8 cellular contexts compared by ENCODE assay signal in genomic region chr14:103518416-103519042, GRCh38. TPM values are rescaled to one million over a fixed set of nuclear protein-coding genes. Genes with fewer than 3 reads are reported as not detected.
A peak's percentile ranks its signal among the peaks of the same experiment; 100 is the strongest.
DNase-seq lines count a peak whose midpoint lies in the region; ATAC-seq and TF ChIP-seq lines count a peak whose summit lies in the region.

No MANE protein-coding gene starts in this region.

- peak; percentile 88 for TF ChIP-seq CTCF in thoracic aorta (IDR thresholded peaks at IDR 0.05)

- no peak overlapping the region for H3K4me3 ChIP-seq in naive thymus-derived CD4-positive, alpha-beta T cell (ENCODE audit: low read length)
- no peak overlapping the region for H3K4me3 ChIP-seq in thoracic aorta

- POLR2A ChIA-PET in naive thymus-derived CD4-positive, alpha-beta T cell (lab: Charles Lee), result interaction anchor here (0.7 to 1.8 kb wide), 4 partner anchors 9 to 39 kb away, joined by 3 to 8 read pairs (median 3); no protein-coding TSS in a partner anchor

- no peaks in the 10 kb centered on the region for H3K27me3 ChIP-seq in naive thymus-derived CD4-positive, alpha-beta T cell (ENCODE audit: control insufficient read depth in 2 of 2, insufficient read depth in 2 of 2, low read length in 2 of 2)
- no peaks in the 10 kb centered on the region for H3K27me3 ChIP-seq in thoracic aorta (replicated peaks; ENCODE audit: insufficient read depth)

- no peaks in the 10 kb centered on the region for H3K36me3 Mint-ChIP-seq in activated CD8-positive, alpha-beta memory T cell treated with anti-CD3 and anti-CD28 coated beads, Interleukin-2, amount 10 ng/mL, durations not matched to agents 7 days and 5 days
- H3K36me3 Mint-ChIP-seq in naive thymus-derived CD4-positive, alpha-beta T cell, result no peaks in the 10 kb centered on the region

- peaks cover 7 to 15% of the 10 kb centered on the region in 2 donors for H3K4me1 ChIP-seq in naive thymus-derived CD4-positive, alpha-beta T cell (ENCODE audit: control insufficient read depth in 2 of 2, insufficient read depth in 2 of 2, low read length in 2 of 2)
- H3K4me1 ChIP-seq in thoracic aorta (ENCODE audit: control insufficient read depth in 1 of 2, low read depth in 2 of 2), result peaks cover 18 to 64% of the 10 kb centered on the region in 2 donors

- H3K27ac ChIP-seq in naive thymus-derived CD4-positive, alpha-beta T cell (ENCODE audit: low read depth, low read length), result no peak overlapping the region
- H3K27ac ChIP-seq in thoracic aorta, result peak overlapping the region in 1 of 2 donors; percentile 39

- no peaks in the 10 kb centered on the region for H3K9me3 ChIP-seq in naive thymus-derived CD4-positive, alpha-beta T cell (ENCODE audit: control insufficient read depth in 2 of 3, low read length in 3 of 3)
- no peaks in the 10 kb centered on the region for H3K9me3 ChIP-seq in thoracic aorta

- H3K27ac Mint-ChIP-seq in activated CD8-positive, alpha-beta memory T cell treated with anti-CD3 and anti-CD28 coated beads, Interleukin-2, amount 10 ng/mL, durations not matched to agents 7 days and 5 days, result no peak overlapping the region
- H3K27ac Mint-ChIP-seq in naive thymus-derived CD4-positive, alpha-beta T cell, result peak overlapping the region in 2 of 9 donors; percentile 34 to 57

- no peak overlapping the region for H3K4me3 Mint-ChIP-seq in activated CD8-positive, alpha-beta memory T cell treated with anti-CD3 and anti-CD28 coated beads, Interleukin-2, amount 10 ng/mL, durations not matched to agents 7 days and 5 days
- peak overlapping the region in 4 of 10 donors; percentile 44 to 80 (median 71) for H3K4me3 Mint-ChIP-seq in naive thymus-derived CD4-positive, alpha-beta T cell

- H3K27me3 Mint-ChIP-seq in activated CD8-positive, alpha-beta memory T cell treated with anti-CD3 and anti-CD28 coated beads, Interleukin-2, amount 10 ng/mL, durations not matched to agents 7 days and 5 days, result peaks cover 9% of the 10 kb centered on the region
- peaks cover 0 to 11% (median 2%) of the 10 kb centered on the region in 5 donors for H3K27me3 Mint-ChIP-seq in naive thymus-derived CD4-positive, alpha-beta T cell

- H3K36me3 ChIP-seq in naive thymus-derived CD4-positive, alpha-beta T cell (ENCODE audit: control insufficient read depth in 2 of 3, insufficient read depth in 3 of 3, low read length in 3 of 3), result no peaks in the 10 kb centered on the region
- H3K36me3 ChIP-seq in thoracic aorta, result no peaks in the 10 kb centered on the region

- intact Hi-C loops in naive thymus-derived CD4-positive, alpha-beta T cell (cut with micrococcal nuclease), result loop anchor here (1.0 to 2.0 kb wide), 2 partner anchors 18 to 28 kb away; no protein-coding TSS in a partner anchor

- peak; percentile 71 for DNase-seq in NCI-H2227 (lab: John Stamatoyannopoulos, UW; ENCODE audit: unreplicated experiment)
- no peak for DNase-seq in NCI-H2227 treated with DMSO at 0.1 percent for 48 hours (lab: John Stamatoyannopoulos, UW)
- peak; percentile 10 to 42 for DNase-seq in NCI-H1930 (lab: John Stamatoyannopoulos, UW)
- peak; percentile 68 for DNase-seq in activated CD8-positive, alpha-beta memory T cell treated with anti-CD3 and anti-CD28 coated beads, Interleukin-2, amount 10 ng/mL, durations not matched to agents 7 days and 5 days
- DNase-seq in naive thymus-derived CD4-positive, alpha-beta T cell, result peak; percentile 24 to 69 (median 51)
- DNase-seq in thoracic aorta (ENCODE audit: low spot score), result no peak

- no peak for TF ChIP-seq POLR2A in GM18505 (IDR thresholded peaks at IDR 0.05; ENCODE audit: borderline replicate concordance, extremely low read depth, insufficient read depth, insufficient read length)

- CTCF ChIA-PET in activated CD8-positive, alpha-beta memory T cell treated with anti-CD3 and anti-CD28 coated beads, Interleukin-2, amount 10 ng/mL, durations not matched to agents 7 days and 5 days (lab: Charles Lee), result interaction anchor here (0.6 to 6.3 kb wide), 27 partner anchors 8 to 1345 kb away, joined by 3 to 79 read pairs (median 4); partner anchors contain the start of gene TRMT61A
- CTCF ChIA-PET in naive thymus-derived CD4-positive, alpha-beta T cell (lab: Charles Lee), result interaction anchor here (0.7 to 1.5 kb wide), 7 partner anchors 12 to 33 kb away, joined by 3 to 5 read pairs (median 3); no protein-coding TSS in a partner anchor

- peaks cover 9% of the 10 kb centered on the region for H3K4me1 Mint-ChIP-seq in activated CD8-positive, alpha-beta memory T cell treated with anti-CD3 and anti-CD28 coated beads, Interleukin-2, amount 10 ng/mL, durations not matched to agents 7 days and 5 days
- peaks cover 0 to 17% (median 10%) of the 10 kb centered on the region in 7 donors for H3K4me1 Mint-ChIP-seq in naive thymus-derived CD4-positive, alpha-beta T cell

- H3K9me3 Mint-ChIP-seq in activated CD8-positive, alpha-beta memory T cell treated with anti-CD3 and anti-CD28 coated beads, Interleukin-2, amount 10 ng/mL, durations not matched to agents 7 days and 5 days (ENCODE audit: low read depth), result no peaks in the 10 kb centered on the region
- no peaks in the 10 kb centered on the region for H3K9me3 Mint-ChIP-seq in naive thymus-derived CD4-positive, alpha-beta T cell

- peak; percentile 47 for ATAC-seq in activated CD8-positive, alpha-beta memory T cell treated with anti-CD3 and anti-CD28 coated beads, Interleukin-2, amount 10 ng/mL, durations not matched to agents 7 days and 5 days
- ATAC-seq in esophagus mucosa (peak; percentile 36), thoracic aorta (ENCODE audit: insufficient number of reproducible peaks, low FRiP score, low read depth) (no peak), GM18505 (IDR thresholded peaks at IDR 0.05; ENCODE audit: unreplicated experiment) (no peak)
- peak; percentile 44 for ATAC-seq in naive thymus-derived CD4-positive, alpha-beta T cell

RNA-seq across cellular contexts. Expression of gene CKB, which starts 4.1 kb away (rescaled TPM):
- total RNA-seq in activated CD8-positive, alpha-beta memory T cell treated with anti-CD3 and anti-CD28 coated beads, Interleukin-2, amount 10 ng/mL, durations not matched to agents 7 days and 5 days, result 1 to 10 TPM; 1.2 to 6.1 TPM
- total RNA-seq in esophagus mucosa (17.8 TPM), thoracic aorta (100 to 1,000 TPM; 109 to 159 TPM)
- 10 to 100 TPM in 1 of 5 experiments, 1 to 10 TPM in 4; 1.4 to 19.8 (median 2.5) TPM for total RNA-seq in naive thymus-derived CD4-positive, alpha-beta T cell
- under 1 TPM in 1 of 2 donors, not detected in 1; 0.40 TPM for polyA plus RNA-seq in naive thymus-derived CD4-positive, alpha-beta T cell

RNA-seq across cellular contexts. Expression of gene TRMT61A, which starts 10.5 kb away (rescaled TPM):
- total RNA-seq in activated CD8-positive, alpha-beta memory T cell treated with anti-CD3 and anti-CD28 coated beads, Interleukin-2, amount 10 ng/mL, durations not matched to agents 7 days and 5 days, result 1 to 10 TPM; 7.3 to 9.6 TPM
- total RNA-seq in esophagus mucosa, result 6.1 TPM
- total RNA-seq in naive thymus-derived CD4-positive, alpha-beta T cell, result 10 to 100 TPM in 4 of 5 experiments, 1 to 10 TPM in 1; 9.8 to 15.1 (median 14.1) TPM
- 10 to 100 TPM in 1 of 2 donors, 1 to 10 TPM in 1; 6.3 to 12.2 TPM for polyA plus RNA-seq in naive thymus-derived CD4-positive, alpha-beta T cell
- total RNA-seq in thoracic aorta, result 10 to 100 TPM; 18.6 to 18.8 TPM

RNA-seq across cellular contexts. Expression of gene BAG5, which starts 43.9 kb away (rescaled TPM):
- 10 to 100 TPM; 29.9 to 32.3 TPM for total RNA-seq in activated CD8-positive, alpha-beta memory T cell treated with anti-CD3 and anti-CD28 coated beads, Interleukin-2, amount 10 ng/mL, durations not matched to agents 7 days and 5 days
- 23.6 TPM for total RNA-seq in esophagus mucosa
- total RNA-seq in naive thymus-derived CD4-positive, alpha-beta T cell, result 10 to 100 TPM; 29.9 to 38.9 (median 36.4) TPM
- 10 to 100 TPM; 46.2 to 51.7 TPM for polyA plus RNA-seq in naive thymus-derived CD4-positive, alpha-beta T cell
- total RNA-seq in thoracic aorta, result 10 to 100 TPM; 21.0 to 34.9 TPM

RNA-seq across cellular contexts. Expression of gene COA8, which starts 44.2 kb away (rescaled TPM):
- 10 to 100 TPM; 29.1 to 33.5 TPM for total RNA-seq in activated CD8-positive, alpha-beta memory T cell treated with anti-CD3 and anti-CD28 coated beads, Interleukin-2, amount 10 ng/mL, durations not matched to agents 7 days and 5 days
- total RNA-seq in esophagus mucosa (30.3 TPM), thoracic aorta (10 to 100 TPM in 1 of 2 donors, 1 to 10 TPM in 1; 8.0 to 17.6 TPM)
- total RNA-seq in naive thymus-derived CD4-positive, alpha-beta T cell, result 10 to 100 TPM; 13.6 to 26.3 (median 24.1) TPM
- polyA plus RNA-seq in naive thymus-derived CD4-positive, alpha-beta T cell, result 10 to 100 TPM; 36.7 to 51.3 TPM

Comparison
In these comparisons a context has a peak if more than half of its experiments do, and no peak if none do; other contexts are left out.
1. DNase-seq: peak in NCI-H2227 (single experiment), NCI-H1930 (2 of 2), activated CD8-positive, alpha-beta memory T cell treated with anti-CD3 and anti-CD28 coated beads, Interleukin-2, amount 10 ng/mL, durations not matched to agents 7 days and 5 days (single experiment) and naive thymus-derived CD4-positive, alpha-beta T cell (9 of 9); none in NCI-H2227 treated with DMSO at 0.1 percent for 48 hours (single experiment) and thoracic aorta (single experiment).
2. ATAC-seq: peak in activated CD8-positive, alpha-beta memory T cell treated with anti-CD3 and anti-CD28 coated beads, Interleukin-2, amount 10 ng/mL, durations not matched to agents 7 days and 5 days (single experiment), esophagus mucosa (single experiment) and naive thymus-derived CD4-positive, alpha-beta T cell (single experiment); none in thoracic aorta (single experiment) and GM18505 (single experiment).